In genomic region chr7:84801396-84801795, GRCh38 we compare ENCODE assay signal across 26 cellular contexts.
"Had no signal": no experiment of that assay in that cellular context is flagged by ENCODE, and none has a peak within 500 bp of the region (broad histone marks: within the 10 kb centered on the region; RNA-seq: fewer than 3 reads in every experiment).

No MANE protein-coding gene starts in this region.

- H3K27ac ChIP-seq: cardiac muscle cell, dorsolateral prefrontal cortex, hepatocyte, pancreas, psoas muscle had no signal

- H3K4me3 Mint-ChIP-seq: activated B cell treated with CpG ODN at 0.5 μM for 24 hours; activated CD4-positive, alpha-beta T cell treated with anti-CD3 and anti-CD28 coated beads for 36 hours; activated naive CD8-positive, alpha-beta T cell treated with anti-CD3 and anti-CD28 coated beads, Interleukin-2, amount 10 ng/mL, durations not matched to agents 7 days and 5 days; activated T-cell treated with anti-CD3 and anti-CD28 coated beads, Interleukin-2, amount 50 U/mL, for 4 hours; effector memory CD8-positive, alpha-beta T cell; nephron progenitor cell; stimulated activated effector memory CD8-positive, alpha-beta T cell treated with anti-CD3 and anti-CD28 coated beads, Interleukin-12 subunit alpha, Interleukin-12 subunit beta, amount 100 ng/mL, for 72 hours; stimulated activated naive CD8-positive, alpha-beta T cell treated with anti-CD3 and anti-CD28 coated beads, Interleukin-15, amount 100 ng/mL, for 72 hours had no signal

- DNase-seq: activated B cell treated with CpG ODN at 0.5 μM for 24 hours; activated CD4-positive, alpha-beta T cell treated with anti-CD3 and anti-CD28 coated beads for 36 hours; activated CD4-positive, alpha-beta T cell treated with anti-CD3 and anti-CD28 coated beads, Interleukin-2, amount 50 U/mL, for 4 hours; activated CD8-positive, alpha-beta memory T cell treated with anti-CD3 and anti-CD28 coated beads for 24 hours; activated CD8-positive, alpha-beta memory T cell treated with anti-CD3 and anti-CD28 coated beads, Interleukin-2, amount 50 U/mL, for 48 hours; activated naive CD4-positive, alpha-beta T cell; activated naive CD8-positive, alpha-beta T cell treated with anti-CD3 and anti-CD28 coated beads, Interleukin-2, amount 10 ng/mL, durations not matched to agents 7 days and 5 days; activated T-cell treated with anti-CD3 and anti-CD28 coated beads, Interleukin-2, amount 50 U/mL, for 4 hours; amygdala; dorsolateral prefrontal cortex; effector memory CD8-positive, alpha-beta T cell; glutamatergic neuron; mesenchymal stem cell; nephron progenitor cell; pancreas; psoas muscle; right cardiac atrium; small intestine; stimulated activated CD4-positive, alpha-beta T cell treated with anti-CD3 and anti-CD28 coated beads, Interleukin-2, amount 100 ng/mL, for 24 hours; stimulated activated naive CD8-positive, alpha-beta T cell treated with anti-CD3 and anti-CD28 coated beads, Interleukin-15, amount 100 ng/mL, for 72 hours; T-helper 1 cell; tibial artery had no signal

- H3K9me3 Mint-ChIP-seq: activated naive CD8-positive, alpha-beta T cell treated with anti-CD3 and anti-CD28 coated beads, Interleukin-2, amount 10 ng/mL, durations not matched to agents 7 days and 5 days; activated T-helper 2 cell treated with anti-CD3 and anti-CD28 coated beads, Interferon-gamma antibody, Interleukin-2, Interleukin-4, amounts not matched to agents 10 μg/mL and 5 μg/mL and 100 μg/mL, durations not matched to agents 14 hours and 24 hours and 36 hours had no signal

- H3K27me3 ChIP-seq: cardiac muscle cell, dorsolateral prefrontal cortex, hepatocyte, pancreas, tibial artery had no signal

- H3K36me3 Mint-ChIP-seq: activated naive CD8-positive, alpha-beta T cell treated with anti-CD3 and anti-CD28 coated beads, Interleukin-2, amount 10 ng/mL, durations not matched to agents 7 days and 5 days; stimulated activated effector memory CD8-positive, alpha-beta T cell treated with anti-CD3 and anti-CD28 coated beads, Interleukin-12 subunit alpha, Interleukin-12 subunit beta, amount 100 ng/mL, for 72 hours had no signal

- H2AFZ ChIP-seq: hepatocyte had no signal

- H3K4me3 ChIP-seq: cardiac muscle cell, dorsolateral prefrontal cortex, hepatocyte, pancreas, psoas muscle, tibial artery had no signal

- H3K79me2 ChIP-seq: hepatocyte had no signal

- ATAC-seq: activated CD4-positive, alpha-beta T cell treated with anti-CD3 and anti-CD28 coated beads for 36 hours; activated T-cell treated with anti-CD3 and anti-CD28 coated beads, Interleukin-2, amount 50 U/mL, for 4 hours; effector memory CD8-positive, alpha-beta T cell; pancreas; psoas muscle; right cardiac atrium; stimulated activated effector memory CD8-positive, alpha-beta T cell treated with anti-CD3 and anti-CD28 coated beads, Interleukin-12 subunit alpha, Interleukin-12 subunit beta, amount 100 ng/mL, for 72 hours; stimulated activated naive CD8-positive, alpha-beta T cell treated with anti-CD3 and anti-CD28 coated beads, Interleukin-15, amount 100 ng/mL, for 72 hours had no signal

- H3K36me3 ChIP-seq: cardiac muscle cell, pancreas, tibial artery had no signal

- H3K9me3 ChIP-seq: pancreas had no signal

- H3K4me1 Mint-ChIP-seq: activated B cell treated with CpG ODN at 0.5 μM for 24 hours; activated CD4-positive, alpha-beta T cell treated with anti-CD3 and anti-CD28 coated beads for 36 hours; activated naive CD8-positive, alpha-beta T cell treated with anti-CD3 and anti-CD28 coated beads, Interleukin-2, amount 10 ng/mL, durations not matched to agents 7 days and 5 days; stimulated activated effector memory CD8-positive, alpha-beta T cell treated with anti-CD3 and anti-CD28 coated beads, Interleukin-12 subunit alpha, Interleukin-12 subunit beta, amount 100 ng/mL, for 72 hours; stimulated activated naive CD8-positive, alpha-beta T cell treated with anti-CD3 and anti-CD28 coated beads, Interleukin-15, amount 100 ng/mL, for 72 hours had no signal

- H3K27ac Mint-ChIP-seq: activated B cell treated with CpG ODN at 0.5 μM for 24 hours; activated CD4-positive, alpha-beta T cell treated with anti-CD3 and anti-CD28 coated beads for 36 hours; activated naive CD8-positive, alpha-beta T cell treated with anti-CD3 and anti-CD28 coated beads, Interleukin-2, amount 10 ng/mL, durations not matched to agents 7 days and 5 days; activated T-helper 2 cell treated with anti-CD3 and anti-CD28 coated beads, Interferon-gamma antibody, Interleukin-2, Interleukin-4, amounts not matched to agents 10 μg/mL and 5 μg/mL and 100 μg/mL, durations not matched to agents 14 hours and 24 hours and 36 hours; effector memory CD8-positive, alpha-beta T cell; nephron progenitor cell; stimulated activated effector memory CD8-positive, alpha-beta T cell treated with anti-CD3 and anti-CD28 coated beads, Interleukin-12 subunit alpha, Interleukin-12 subunit beta, amount 100 ng/mL, for 72 hours; stimulated activated naive CD8-positive, alpha-beta T cell treated with anti-CD3 and anti-CD28 coated beads, Interleukin-15, amount 100 ng/mL, for 72 hours had no signal

- H3K4me1 ChIP-seq: pancreas, psoas muscle had no signal

- H3K27me3 Mint-ChIP-seq: activated B cell treated with CpG ODN at 0.5 μM for 24 hours; activated CD4-positive, alpha-beta T cell treated with anti-CD3 and anti-CD28 coated beads for 36 hours; activated naive CD8-positive, alpha-beta T cell treated with anti-CD3 and anti-CD28 coated beads, Interleukin-2, amount 10 ng/mL, durations not matched to agents 7 days and 5 days; effector memory CD8-positive, alpha-beta T cell; stimulated activated naive CD8-positive, alpha-beta T cell treated with anti-CD3 and anti-CD28 coated beads, Interleukin-15, amount 100 ng/mL, for 72 hours had no signal

- H3K4me2 ChIP-seq: hepatocyte had no signal
